In genomic region chr2:184560603-184561002, GRCh38 we compare ENCODE assay signal across 18 cellular contexts. TPM values are rescaled to one million over a fixed set of nuclear protein-coding genes. Genes with fewer than 3 reads are reported as not detected.
A peak's percentile ranks its signal among the peaks of the same experiment; 100 is the strongest.
DNase-seq lines count a peak whose midpoint lies in the region; ATAC-seq and TF ChIP-seq lines count a peak whose summit lies in the region.
"Had no signal": no experiment of that assay in that cellular context is flagged by ENCODE, and none has a peak within 500 bp of the region (broad histone marks: within the 10 kb centered on the region; RNA-seq: fewer than 3 reads in every experiment).

No MANE protein-coding gene starts in this region.

- H3K4me1 ChIP-seq in RWPE2 (ENCODE audit: insufficient read depth, poor library complexity, severe bottlenecking): peaks cover under 1% of the 10 kb centered on the region
- no peaks in the 10 kb centered on the region for H3K4me1 ChIP-seq in neuronal stem cell (ENCODE audit: control insufficient read depth in 2 of 2, insufficient read depth in 1 of 2, low read depth in 1 of 2, low read length in 2 of 2)
- H3K4me1 ChIP-seq in upper lobe of right lung: no peaks in the 10 kb centered on the region

- H3K4me1 Mint-ChIP-seq in activated naive CD8-positive, alpha-beta T cell treated with anti-CD3 and anti-CD28 coated beads, Interleukin-2, amount 50 U/mL, for 24 hours: no peaks in the 10 kb centered on the region
- no peaks in the 10 kb centered on the region for H3K4me1 Mint-ChIP-seq in activated naive CD8-positive, alpha-beta T cell treated with anti-CD3 and anti-CD28 coated beads for 36 hours

- no peaks in the 10 kb centered on the region for H3K79me1 ChIP-seq in neuronal stem cell (ENCODE audit: low read depth, low read length)

- H3K36me3 Mint-ChIP-seq in activated naive CD8-positive, alpha-beta T cell treated with anti-CD3 and anti-CD28 coated beads, Interleukin-2, amount 50 U/mL, for 24 hours (ENCODE audit: low read depth): no peaks in the 10 kb centered on the region
- no peaks in the 10 kb centered on the region for H3K36me3 Mint-ChIP-seq in activated naive CD8-positive, alpha-beta T cell treated with anti-CD3 and anti-CD28 coated beads for 36 hours
- H3K36me3 Mint-ChIP-seq: CD8-positive, alpha-beta T cell had no signal

- no peaks in the 10 kb centered on the region for H3K9me3 ChIP-seq in RWPE2 (ENCODE audit: severe bottlenecking)
- H3K9me3 ChIP-seq in neuronal stem cell (replicated peaks in 1 of 2; ENCODE audit: control insufficient read depth in 2 of 2, insufficient read depth in 1 of 2, low read depth in 1 of 2, low read length in 2 of 2): no peaks in the 10 kb centered on the region
- no peaks in the 10 kb centered on the region for H3K9me3 ChIP-seq in upper lobe of right lung

- H3K4me3 Mint-ChIP-seq in activated naive CD8-positive, alpha-beta T cell treated with anti-CD3 and anti-CD28 coated beads, Interleukin-2, amount 50 U/mL, for 24 hours: no peak overlapping the region
- H3K4me3 Mint-ChIP-seq in activated naive CD8-positive, alpha-beta T cell treated with anti-CD3 and anti-CD28 coated beads for 36 hours: no peak overlapping the region
- H3K4me3 Mint-ChIP-seq: CD14-positive monocyte; CD8-positive, alpha-beta T cell had no signal

- H3K4me2 ChIP-seq in neuronal stem cell (ENCODE audit: insufficient read depth, low read length, poor library complexity, severe bottlenecking): no peak overlapping the region

- DNase-seq in activated naive CD8-positive, alpha-beta T cell treated with anti-CD3 and anti-CD28 coated beads, Interleukin-2, amount 50 U/mL, for 24 hours: no peak
- DNase-seq in activated naive CD8-positive, alpha-beta T cell treated with anti-CD3 and anti-CD28 coated beads for 36 hours: no peak
- peak; percentile 46 for DNase-seq in RWPE2 (ENCODE audit: low spot score)
- DNase-seq in neuronal stem cell (ENCODE audit: low spot score): no peak
- DNase-seq in upper lobe of right lung: no peak
- DNase-seq in activated CD4-positive, CD25-positive, alpha-beta regulatory T cell (lab: John Stamatoyannopoulos, UW): no peak
- DNase-seq in NCI-H2227 treated with DMSO at 0.1 percent for 48 hours (lab: John Stamatoyannopoulos, UW): no peak
- DNase-seq: CD8-positive, alpha-beta T cell; COR-L47; DMS153; DND-41; GDM1 had no signal

- H3K27me3 ChIP-seq in RWPE2 (ENCODE audit: insufficient read depth, poor library complexity, severe bottlenecking) (no peaks in the 10 kb centered on the region), neuronal stem cell (ENCODE audit: control insufficient read depth in 3 of 3, insufficient read depth in 3 of 3, low read depth in 1 of 3, low read length in 3 of 3) (no peaks in the 10 kb centered on the region), upper lobe of right lung (no peaks in the 10 kb centered on the region)

- no peak overlapping the region for H3K27ac ChIP-seq in RWPE2 (ENCODE audit: poor library complexity, severe bottlenecking)
- H3K27ac ChIP-seq in neuronal stem cell (replicated peaks; ENCODE audit: low read length): no peak overlapping the region
- no peak overlapping the region for H3K27ac ChIP-seq in upper lobe of right lung
- H3K27ac ChIP-seq: 22Rv1, HL-60 had no signal

- no peaks in the 10 kb centered on the region for H3K36me3 ChIP-seq in RWPE2 (ENCODE audit: low read depth)
- H3K36me3 ChIP-seq in neuronal stem cell (replicated peaks in 1 of 2; ENCODE audit: control insufficient read depth in 2 of 2, insufficient read depth in 2 of 2, low read length in 2 of 2): no peaks in the 10 kb centered on the region
- no peaks in the 10 kb centered on the region for H3K36me3 ChIP-seq in upper lobe of right lung

- H2AFZ ChIP-seq in neuronal stem cell (ENCODE audit: low read length): no peak overlapping the region

- no peak overlapping the region for H4K91ac ChIP-seq in neuronal stem cell (ENCODE audit: low read depth, low read length, poor library complexity)

- no peak overlapping the region for H3K9ac ChIP-seq in neuronal stem cell (ENCODE audit: low read depth, low read length, poor library complexity)

- no peak overlapping the region for H3K14ac ChIP-seq in neuronal stem cell (ENCODE audit: low read length)

- H3K27me3 Mint-ChIP-seq in activated naive CD8-positive, alpha-beta T cell treated with anti-CD3 and anti-CD28 coated beads, Interleukin-2, amount 50 U/mL, for 24 hours: no peaks in the 10 kb centered on the region
- H3K27me3 Mint-ChIP-seq in activated naive CD8-positive, alpha-beta T cell treated with anti-CD3 and anti-CD28 coated beads for 36 hours: no peaks in the 10 kb centered on the region

- peak; percentile 7 for ATAC-seq in activated naive CD8-positive, alpha-beta T cell treated with anti-CD3 and anti-CD28 coated beads, Interleukin-2, amount 50 U/mL, for 24 hours
- ATAC-seq in RWPE2 (ENCODE audit: low read depth) (no peak), upper lobe of right lung (peak; percentile 14), GM18858 (IDR thresholded peaks at IDR 0.05; ENCODE audit: unreplicated experiment) (no peak)
- ATAC-seq: CD8-positive, alpha-beta T cell; HCT116 had no signal

- H2AK5ac ChIP-seq in neuronal stem cell (ENCODE audit: low read depth, low read length): peak overlapping the region; percentile 46

- no peak overlapping the region for H3K18ac ChIP-seq in neuronal stem cell (ENCODE audit: low read length)

- no CpG with 5 or more reads among the region's 17 CpGs for WGBS in neuronal stem cell (ENCODE audit: extremely low coverage in 2 of 2, insufficient read length in 2 of 2, insufficient replicate concordance in 1 of 2), 2 donors

- no peak overlapping the region for H2BK12ac ChIP-seq in neuronal stem cell (ENCODE audit: low read length)

- no peak overlapping the region for H3K27ac Mint-ChIP-seq in activated naive CD8-positive, alpha-beta T cell treated with anti-CD3 and anti-CD28 coated beads, Interleukin-2, amount 50 U/mL, for 24 hours
- no peak overlapping the region for H3K27ac Mint-ChIP-seq in activated naive CD8-positive, alpha-beta T cell treated with anti-CD3 and anti-CD28 coated beads for 36 hours
- H3K27ac Mint-ChIP-seq: CD14-positive monocyte; CD8-positive, alpha-beta T cell had no signal

- H4K8ac ChIP-seq in neuronal stem cell (ENCODE audit: low read depth, low read length): no peak overlapping the region

- no peak overlapping the region for H2BK15ac ChIP-seq in neuronal stem cell (ENCODE audit: low read length)

- no peaks in the 10 kb centered on the region for H3K9me3 Mint-ChIP-seq in activated naive CD8-positive, alpha-beta T cell treated with anti-CD3 and anti-CD28 coated beads, Interleukin-2, amount 50 U/mL, for 24 hours
- H3K9me3 Mint-ChIP-seq in activated naive CD8-positive, alpha-beta T cell treated with anti-CD3 and anti-CD28 coated beads for 36 hours: no peaks in the 10 kb centered on the region

- intact Hi-C loops in upper lobe of right lung (cut with DNase I): no loop called here

- peak overlapping the region; percentile 43 for H3K23ac ChIP-seq in neuronal stem cell (ENCODE audit: low read depth, low read length, poor library complexity)

- H2BK5ac ChIP-seq in neuronal stem cell (ENCODE audit: low read length): no peak overlapping the region

- no peak overlapping the region for H3K4me3 ChIP-seq in RWPE2 (ENCODE audit: severe bottlenecking)
- H3K4me3 ChIP-seq in neuronal stem cell (ENCODE audit: low read length in 2 of 2): no peak overlapping the region
- H3K4me3 ChIP-seq in upper lobe of right lung: no peak overlapping the region

- H3K4ac ChIP-seq in neuronal stem cell (ENCODE audit: low read length): no peak overlapping the region

- TF ChIP-seq CTCF in RWPE2 (IDR thresholded peaks at IDR 0.05; ENCODE audit: poor library complexity, severe bottlenecking) (no peak), upper lobe of right lung (IDR thresholded peaks at IDR 0.05) (no peak)

- H2BK120ac ChIP-seq in neuronal stem cell (ENCODE audit: low read depth, low read length): no peak overlapping the region

RNA-seq across cellular contexts. Expression of gene ZNF804A, which starts 37.7 kb away (rescaled TPM):
- not detected for total RNA-seq in activated naive CD8-positive, alpha-beta T cell treated with anti-CD3 and anti-CD28 coated beads for 36 hours
- polyA plus RNA-seq in neuronal stem cell (2013, experiment 1 of 2): 0.04 TPM
- polyA plus RNA-seq in neuronal stem cell (2013, experiment 2 of 2): 0.08 TPM
- 0.78 TPM for total RNA-seq in upper lobe of right lung
- total RNA-seq: CD8-positive, alpha-beta T cell; H1 had no signal

Comparison
In these comparisons a context has a peak if more than half of its experiments do, and no peak if none do; other contexts are left out.
1. ATAC-seq: peak in activated naive CD8-positive, alpha-beta T cell treated with anti-CD3 and anti-CD28 coated beads, Interleukin-2, amount 50 U/mL, for 24 hours (single experiment) and upper lobe of right lung (single experiment); none in RWPE2 (single experiment) and GM18858 (single experiment).